2 cellular contexts compared by ENCODE assay signal in the genomic region with DNA sequence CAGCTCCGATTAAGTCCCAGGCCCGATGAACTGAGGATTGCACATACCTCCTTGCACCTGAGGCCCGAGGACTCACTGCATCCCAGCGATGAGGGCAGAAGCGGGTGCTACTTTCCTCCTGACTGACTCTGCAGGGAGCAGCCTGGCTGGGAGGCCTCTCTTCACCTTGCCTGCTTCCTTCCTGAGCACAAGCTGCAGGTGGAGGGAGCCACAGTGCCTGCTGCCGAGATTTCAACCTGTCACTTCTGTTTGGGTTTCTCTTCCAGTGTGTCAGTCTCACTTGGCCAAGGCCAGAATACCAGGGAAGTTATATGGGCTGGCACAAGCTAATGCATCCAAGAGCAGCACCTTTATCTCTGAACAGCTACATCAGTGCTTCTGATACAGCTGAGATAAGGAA.
TF ChIP-seq lines count a peak whose summit lies in the region.

No MANE protein-coding gene starts in this region.

TF ChIP-seq in H1, 55 proteins besides CTCF, POLR2A, EP300 and RAD21:
- TF ChIP-seq SP1 (IDR thresholded peaks at IDR 0.05; ENCODE audit: low read depth, low read length): no peak
- TF ChIP-seq HDAC6 (IDR thresholded peaks at IDR 0.05; ENCODE audit: low read depth, low read length): no peak
- TF ChIP-seq TEAD4 (IDR thresholded peaks at IDR 0.05; ENCODE audit: low read depth, low read length): no peak
- TF ChIP-seq NANOG (IDR thresholded peaks at IDR 0.05; ENCODE audit: insufficient read depth, low read depth, low read length, poor library complexity, severe bottlenecking): no peak
- TF ChIP-seq, protein P1, sequence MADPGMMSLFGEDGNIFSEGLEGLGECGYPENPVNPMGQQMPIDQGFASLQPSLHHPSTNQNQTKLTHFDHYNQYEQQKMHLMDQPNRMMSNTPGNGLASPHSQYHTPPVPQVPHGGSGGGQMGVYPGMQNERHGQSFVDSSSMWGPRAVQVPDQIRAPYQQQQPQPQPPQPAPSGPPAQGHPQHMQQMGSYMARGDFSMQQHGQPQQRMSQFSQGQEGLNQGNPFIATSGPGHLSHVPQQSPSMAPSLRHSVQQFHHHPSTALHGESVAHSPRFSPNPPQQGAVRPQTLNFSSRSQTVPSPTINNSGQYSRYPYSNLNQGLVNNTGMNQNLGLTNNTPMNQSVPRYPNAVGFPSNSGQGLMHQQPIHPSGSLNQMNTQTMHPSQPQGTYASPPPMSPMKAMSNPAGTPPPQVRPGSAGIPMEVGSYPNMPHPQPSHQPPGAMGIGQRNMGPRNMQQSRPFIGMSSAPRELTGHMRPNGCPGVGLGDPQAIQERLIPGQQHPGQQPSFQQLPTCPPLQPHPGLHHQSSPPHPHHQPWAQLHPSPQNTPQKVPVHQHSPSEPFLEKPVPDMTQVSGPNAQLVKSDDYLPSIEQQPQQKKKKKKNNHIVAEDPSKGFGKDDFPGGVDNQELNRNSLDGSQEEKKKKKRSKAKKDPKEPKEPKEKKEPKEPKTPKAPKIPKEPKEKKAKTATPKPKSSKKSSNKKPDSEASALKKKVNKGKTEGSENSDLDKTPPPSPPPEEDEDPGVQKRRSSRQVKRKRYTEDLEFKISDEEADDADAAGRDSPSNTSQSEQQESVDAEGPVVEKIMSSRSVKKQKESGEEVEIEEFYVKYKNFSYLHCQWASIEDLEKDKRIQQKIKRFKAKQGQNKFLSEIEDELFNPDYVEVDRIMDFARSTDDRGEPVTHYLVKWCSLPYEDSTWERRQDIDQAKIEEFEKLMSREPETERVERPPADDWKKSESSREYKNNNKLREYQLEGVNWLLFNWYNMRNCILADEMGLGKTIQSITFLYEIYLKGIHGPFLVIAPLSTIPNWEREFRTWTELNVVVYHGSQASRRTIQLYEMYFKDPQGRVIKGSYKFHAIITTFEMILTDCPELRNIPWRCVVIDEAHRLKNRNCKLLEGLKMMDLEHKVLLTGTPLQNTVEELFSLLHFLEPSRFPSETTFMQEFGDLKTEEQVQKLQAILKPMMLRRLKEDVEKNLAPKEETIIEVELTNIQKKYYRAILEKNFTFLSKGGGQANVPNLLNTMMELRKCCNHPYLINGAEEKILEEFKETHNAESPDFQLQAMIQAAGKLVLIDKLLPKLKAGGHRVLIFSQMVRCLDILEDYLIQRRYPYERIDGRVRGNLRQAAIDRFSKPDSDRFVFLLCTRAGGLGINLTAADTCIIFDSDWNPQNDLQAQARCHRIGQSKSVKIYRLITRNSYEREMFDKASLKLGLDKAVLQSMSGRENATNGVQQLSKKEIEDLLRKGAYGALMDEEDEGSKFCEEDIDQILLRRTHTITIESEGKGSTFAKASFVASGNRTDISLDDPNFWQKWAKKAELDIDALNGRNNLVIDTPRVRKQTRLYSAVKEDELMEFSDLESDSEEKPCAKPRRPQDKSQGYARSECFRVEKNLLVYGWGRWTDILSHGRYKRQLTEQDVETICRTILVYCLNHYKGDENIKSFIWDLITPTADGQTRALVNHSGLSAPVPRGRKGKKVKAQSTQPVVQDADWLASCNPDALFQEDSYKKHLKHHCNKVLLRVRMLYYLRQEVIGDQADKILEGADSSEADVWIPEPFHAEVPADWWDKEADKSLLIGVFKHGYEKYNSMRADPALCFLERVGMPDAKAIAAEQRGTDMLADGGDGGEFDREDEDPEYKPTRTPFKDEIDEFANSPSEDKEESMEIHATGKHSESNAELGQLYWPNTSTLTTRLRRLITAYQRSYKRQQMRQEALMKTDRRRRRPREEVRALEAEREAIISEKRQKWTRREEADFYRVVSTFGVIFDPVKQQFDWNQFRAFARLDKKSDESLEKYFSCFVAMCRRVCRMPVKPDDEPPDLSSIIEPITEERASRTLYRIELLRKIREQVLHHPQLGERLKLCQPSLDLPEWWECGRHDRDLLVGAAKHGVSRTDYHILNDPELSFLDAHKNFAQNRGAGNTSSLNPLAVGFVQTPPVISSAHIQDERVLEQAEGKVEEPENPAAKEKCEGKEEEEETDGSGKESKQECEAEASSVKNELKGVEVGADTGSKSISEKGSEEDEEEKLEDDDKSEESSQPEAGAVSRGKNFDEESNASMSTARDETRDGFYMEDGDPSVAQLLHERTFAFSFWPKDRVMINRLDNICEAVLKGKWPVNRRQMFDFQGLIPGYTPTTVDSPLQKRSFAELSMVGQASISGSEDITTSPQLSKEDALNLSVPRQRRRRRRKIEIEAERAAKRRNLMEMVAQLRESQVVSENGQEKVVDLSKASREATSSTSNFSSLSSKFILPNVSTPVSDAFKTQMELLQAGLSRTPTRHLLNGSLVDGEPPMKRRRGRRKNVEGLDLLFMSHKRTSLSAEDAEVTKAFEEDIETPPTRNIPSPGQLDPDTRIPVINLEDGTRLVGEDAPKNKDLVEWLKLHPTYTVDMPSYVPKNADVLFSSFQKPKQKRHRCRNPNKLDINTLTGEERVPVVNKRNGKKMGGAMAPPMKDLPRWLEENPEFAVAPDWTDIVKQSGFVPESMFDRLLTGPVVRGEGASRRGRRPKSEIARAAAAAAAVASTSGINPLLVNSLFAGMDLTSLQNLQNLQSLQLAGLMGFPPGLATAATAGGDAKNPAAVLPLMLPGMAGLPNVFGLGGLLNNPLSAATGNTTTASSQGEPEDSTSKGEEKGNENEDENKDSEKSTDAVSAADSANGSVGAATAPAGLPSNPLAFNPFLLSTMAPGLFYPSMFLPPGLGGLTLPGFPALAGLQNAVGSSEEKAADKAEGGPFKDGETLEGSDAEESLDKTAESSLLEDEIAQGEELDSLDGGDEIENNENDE (IDR thresholded peaks at IDR 0.05; ENCODE audit: insufficient replicate concordance, low read length): no peak
- no peak for TF ChIP-seq SIN3A (conservative IDR thresholded peaks at IDR 0.05 in 1 of 2, IDR thresholded peaks at IDR 0.05 in 1 of 2; ENCODE audit: low read depth in 1 of 2, low read length in 2 of 2)
- no peak for TF ChIP-seq ASH2L (IDR thresholded peaks at IDR 0.05; ENCODE audit: low read length)
- TF ChIP-seq RFX5 (IDR thresholded peaks at IDR 0.05; ENCODE audit: borderline replicate concordance, low read depth, low read length): no peak
- TF ChIP-seq GABPA (IDR thresholded peaks at IDR 0.05; ENCODE audit: borderline replicate concordance, insufficient read depth, low read length): no peak
- TF ChIP-seq SAP30 (IDR thresholded peaks at IDR 0.05; ENCODE audit: insufficient read depth, insufficient replicate concordance, low read length): no peak
- no peak for TF ChIP-seq BCL11A (IDR thresholded peaks at IDR 0.05; ENCODE audit: low read depth in 2 of 2, low read length in 2 of 2)
- no peak for TF ChIP-seq CREB1 (IDR thresholded peaks at IDR 0.05)
- TF ChIP-seq SIX5 (IDR thresholded peaks at IDR 0.05; ENCODE audit: low read depth, low read length): no peak
- no peak for TF ChIP-seq JUN (IDR thresholded peaks at IDR 0.05; ENCODE audit: low read depth, low read length)
- TF ChIP-seq TAF7 (optimal IDR thresholded peaks at IDR 0.05; ENCODE audit: borderline replicate concordance, low read depth, low read length): no peak
- no peak for TF ChIP-seq MAFK (IDR thresholded peaks at IDR 0.05; ENCODE audit: low read depth, low read length)
- no peak for TF ChIP-seq KDM5A (IDR thresholded peaks at IDR 0.05; ENCODE audit: low read length)
- no peak for TF ChIP-seq BACH1 (IDR thresholded peaks at IDR 0.05; ENCODE audit: low read length)
- TF ChIP-seq RBBP5 (IDR thresholded peaks at IDR 0.05; ENCODE audit: borderline replicate concordance, low read depth, low read length): no peak
- no peak for TF ChIP-seq EGR1 (IDR thresholded peaks at IDR 0.05; ENCODE audit: borderline replicate concordance, low read depth, low read length)

TF ChIP-seq in SK-N-SH, 30 proteins besides CTCF, POLR2A, EP300 and RAD21:
- TF ChIP-seq ELF1 (IDR thresholded peaks at IDR 0.05) (no peak), RXRA (IDR thresholded peaks at IDR 0.05; ENCODE audit: borderline replicate concordance, low read depth) (no peak), FOXJ3 (CRISPR knock-in tag; IDR thresholded peaks at IDR 0.05) (no peak), TEAD4 (IDR thresholded peaks at IDR 0.05; ENCODE audit: borderline replicate concordance, insufficient read depth) (no peak), RCOR1 (IDR thresholded peaks at IDR 0.05; ENCODE audit: low read length) (no peak), SIN3A (IDR thresholded peaks at IDR 0.05; ENCODE audit: borderline replicate concordance, low read depth, low read length) (no peak), GATA2 (CRISPR knock-in tag; IDR thresholded peaks at IDR 0.05) (no peak), MXI1 (IDR thresholded peaks at IDR 0.05; ENCODE audit: low read depth, low read length) (no peak), EZH2phosphoT487 (IDR thresholded peaks at IDR 0.05; ENCODE audit: borderline replicate concordance, low read depth) (no peak), NFIC (IDR thresholded peaks at IDR 0.05; ENCODE audit: borderline replicate concordance) (no peak), NRF1 (IDR thresholded peaks at IDR 0.05; ENCODE audit: low read depth, low read length) (no peak), FOXM1 (IDR thresholded peaks at IDR 0.05; ENCODE audit: low read depth) (no peak)
- TF ChIP-seq, protein P2, sequence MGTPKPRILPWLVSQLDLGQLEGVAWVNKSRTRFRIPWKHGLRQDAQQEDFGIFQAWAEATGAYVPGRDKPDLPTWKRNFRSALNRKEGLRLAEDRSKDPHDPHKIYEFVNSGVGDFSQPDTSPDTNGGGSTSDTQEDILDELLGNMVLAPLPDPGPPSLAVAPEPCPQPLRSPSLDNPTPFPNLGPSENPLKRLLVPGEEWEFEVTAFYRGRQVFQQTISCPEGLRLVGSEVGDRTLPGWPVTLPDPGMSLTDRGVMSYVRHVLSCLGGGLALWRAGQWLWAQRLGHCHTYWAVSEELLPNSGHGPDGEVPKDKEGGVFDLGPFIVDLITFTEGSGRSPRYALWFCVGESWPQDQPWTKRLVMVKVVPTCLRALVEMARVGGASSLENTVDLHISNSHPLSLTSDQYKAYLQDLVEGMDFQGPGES (IDR thresholded peaks at IDR 0.05; ENCODE audit: low read depth, low read length): no peak
- TF ChIP-seq, protein P3, sequence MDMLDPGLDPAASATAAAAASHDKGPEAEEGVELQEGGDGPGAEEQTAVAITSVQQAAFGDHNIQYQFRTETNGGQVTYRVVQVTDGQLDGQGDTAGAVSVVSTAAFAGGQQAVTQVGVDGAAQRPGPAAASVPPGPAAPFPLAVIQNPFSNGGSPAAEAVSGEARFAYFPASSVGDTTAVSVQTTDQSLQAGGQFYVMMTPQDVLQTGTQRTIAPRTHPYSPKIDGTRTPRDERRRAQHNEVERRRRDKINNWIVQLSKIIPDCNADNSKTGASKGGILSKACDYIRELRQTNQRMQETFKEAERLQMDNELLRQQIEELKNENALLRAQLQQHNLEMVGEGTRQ (IDR thresholded peaks at IDR 0.05; ENCODE audit: borderline replicate concordance, low read depth, low read length): no peak
- TF ChIP-seq, protein P4, sequence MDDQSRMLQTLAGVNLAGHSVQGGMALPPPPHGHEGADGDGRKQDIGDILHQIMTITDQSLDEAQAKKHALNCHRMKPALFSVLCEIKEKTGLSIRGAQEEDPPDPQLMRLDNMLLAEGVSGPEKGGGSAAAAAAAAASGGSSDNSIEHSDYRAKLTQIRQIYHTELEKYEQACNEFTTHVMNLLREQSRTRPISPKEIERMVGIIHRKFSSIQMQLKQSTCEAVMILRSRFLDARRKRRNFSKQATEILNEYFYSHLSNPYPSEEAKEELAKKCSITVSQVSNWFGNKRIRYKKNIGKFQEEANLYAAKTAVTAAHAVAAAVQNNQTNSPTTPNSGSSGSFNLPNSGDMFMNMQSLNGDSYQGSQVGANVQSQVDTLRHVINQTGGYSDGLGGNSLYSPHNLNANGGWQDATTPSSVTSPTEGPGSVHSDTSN (IDR thresholded peaks at IDR 0.05): no peak
TF ChIP-seq in SK-N-SH: peak in this region for 0.
